Comparison of ENCODE assay signal across 8 cellular contexts in genomic region chr19:5827342-5827890, GRCh38. TPM values are rescaled to one million over a fixed set of nuclear protein-coding genes. Genes with fewer than 3 reads are reported as not detected.
DNase-seq lines count a peak whose midpoint lies in the region; ATAC-seq, FAIRE-seq and TF ChIP-seq lines count a peak whose summit lies in the region.

No MANE protein-coding gene starts in this region.

- no peak for ATAC-seq in GM21576 (IDR thresholded peaks at IDR 0.05; ENCODE audit: unreplicated experiment)

- no TSS peak for BruUV-seq in Caco-2 (replicated peaks; lab: Mats Ljungman, UMichigan)
- no TSS peak for BruUV-seq in OCI-LY7 (replicated peaks; lab: Mats Ljungman, UMichigan)

- H3K27ac ChIP-seq in OCI-LY7 (ENCODE audit: low read depth, low read length, poor library complexity, severe bottlenecking) (peak overlapping the region; percentile 91), esophagus muscularis mucosa (replicated peaks in 1 of 4) (peak overlapping the region; percentile 89 to 95 (median 91))

- TF ChIP-seq EP300 in esophagus muscularis mucosa (IDR thresholded peaks at IDR 0.05), result no peak

- CTCF ChIA-PET in Caco-2 (lab: Charles Lee), result interaction anchor here (0.6 to 2.8 kb wide), 3 partner anchors 23 to 513 kb away, joined by 4 to 39 read pairs (median 18); partner anchors contain the start of genes NDUFA11 and VMAC
- CTCF ChIA-PET in OCI-LY7 (lab: Charles Lee; ENCODE audit: unreplicated experiment), result interaction anchor here (1.0 kb wide), 1 partner anchor 23 kb away, joined by 4 read pairs; no protein-coding TSS in a partner anchor

- H3K9me3 ChIP-seq in Caco-2 (no peaks in the 10 kb centered on the region), OCI-LY7 (ENCODE audit: low read length) (no peaks in the 10 kb centered on the region), esophagus muscularis mucosa (no peaks in the 10 kb centered on the region)

- FAIRE-seq in GM12891 (lab: Jason Lieb, UNC), result no peak

- H3K4me2 ChIP-seq in OCI-LY7 (ENCODE audit: low read length), result peak overlapping the region; percentile 95

- H4K20me1 ChIP-seq in OCI-LY7 (ENCODE audit: insufficient read depth, low read length), result no peaks in the 10 kb centered on the region

- H3K27ac Mint-ChIP-seq in Caco-2 (ENCODE audit: unreplicated experiment), result peak overlapping the region; percentile 67
- peak overlapping the region; percentile 44 for H3K27ac Mint-ChIP-seq in osteocyte (ENCODE audit: unreplicated experiment)

- intact Hi-C loops in Caco-2 (cut with micrococcal nuclease; ENCODE audit: unreplicated experiment), result loop anchor here (5.0 kb wide), 1 partner anchor 75 kb away; the partner anchor contains the start of genes NDUFA11 and VMAC
- intact Hi-C loops in OCI-LY7 (cut with micrococcal nuclease; ENCODE audit: unreplicated experiment), result no loop called here
- intact Hi-C loops in esophagus muscularis mucosa (cut with DNase I), result loop anchor here (5.0 kb wide), 1 partner anchor 65 kb away; no protein-coding TSS in a partner anchor

- H3K4me3 Mint-ChIP-seq in Caco-2 (ENCODE audit: unreplicated experiment), result peak overlapping the region; percentile 88
- H3K4me3 Mint-ChIP-seq in osteocyte (ENCODE audit: unreplicated experiment), result peak overlapping the region; percentile 78

- H3K9me3 Mint-ChIP-seq in Caco-2 (ENCODE audit: unreplicated experiment) (no peaks in the 10 kb centered on the region), osteocyte (ENCODE audit: unreplicated experiment) (no peaks in the 10 kb centered on the region)

- H3K27me3 Mint-ChIP-seq in Caco-2 (ENCODE audit: insufficient read depth, unreplicated experiment) (no peaks in the 10 kb centered on the region), osteocyte (ENCODE audit: unreplicated experiment) (no peaks in the 10 kb centered on the region)

- H3K9me2 ChIP-seq in OCI-LY7 (ENCODE audit: insufficient read depth, low read length), result no peaks in the 10 kb centered on the region

- TF ChIP-seq CTCF in Caco-2 (IDR thresholded peaks at IDR 0.05; ENCODE audit: insufficient read depth in 1 of 2, low read depth in 1 of 2, low read length in 1 of 2, severe bottlenecking in 1 of 2, unreplicated experiment in 1 of 2) (no peak), OCI-LY7 (conservative IDR thresholded peaks at IDR 0.05; ENCODE audit: low read length) (no peak), esophagus muscularis mucosa (IDR thresholded peaks at IDR 0.05) (no peak), osteocyte (IDR thresholded peaks at IDR 0.05) (no peak)

- H3K36me3 ChIP-seq in Caco-2 (ENCODE audit: control insufficient read depth, insufficient read depth, low read length) (no peaks in the 10 kb centered on the region), OCI-LY7 (ENCODE audit: insufficient read depth, low read length) (no peaks in the 10 kb centered on the region), esophagus muscularis mucosa (no peaks in the 10 kb centered on the region)

- no peaks in the 10 kb centered on the region for H3K79me2 ChIP-seq in OCI-LY7 (ENCODE audit: insufficient read depth, low read depth, low read length)

- H3K27me3 ChIP-seq in Caco-2 (replicated peaks; ENCODE audit: control insufficient read depth, insufficient read depth, low read length) (no peaks in the 10 kb centered on the region), esophagus muscularis mucosa (peaks cover 0 to 39% (median 1%) of the 10 kb centered on the region in 4 donors)

- H3K4me3 ChIP-seq in Caco-2 (ENCODE audit: low read depth, low read length), result peak overlapping the region; percentile 88
- H3K4me3 ChIP-seq in OCI-LY7 (ENCODE audit: low read depth, low read length, poor library complexity, severe bottlenecking), result peak overlapping the region; percentile 72
- peak overlapping the region; percentile 52 to 68 (median 54) for H3K4me3 ChIP-seq in esophagus muscularis mucosa

- peak overlapping the region; percentile 1; the same call in 1 of the 2 replicates for H2AFZ ChIP-seq in OCI-LY7 (ENCODE audit: low read length)

- H3K4me1 ChIP-seq in Caco-2 (peaks cover 5% of the 10 kb centered on the region; the same call in 1 of the 2 replicates), OCI-LY7 (ENCODE audit: insufficient read depth, low read length, poor library complexity, severe bottlenecking) (peaks cover 37% of the 10 kb centered on the region), esophagus muscularis mucosa (peaks cover 21 to 51% (median 39%) of the 10 kb centered on the region in 4 donors)

- DNase-seq in Caco-2 (no peak), OCI-LY7 (ENCODE audit: low spot score) (no peak), esophagus muscularis mucosa (ENCODE audit: extremely low spot score) (no peak), osteocyte (ENCODE audit: extremely low spot score, unreplicated experiment) (no peak), GM12891 (ENCODE audit: insufficient read length, low spot score) (no peak), MV-4-11 (lab: John Stamatoyannopoulos, UW) (no peak)
- DNase-seq in stimulated activated CD4-positive, alpha-beta T cell treated with anti-CD3 and anti-CD28 coated beads, Interleukin-12 subunit alpha, Interleukin-12 subunit beta, amount 100 ng/mL, for 4 hours, result no peak

- TF ChIP-seq POLR2A in esophagus muscularis mucosa (IDR thresholded peaks at IDR 0.05; ENCODE audit: low read depth), result no peak
- no peak for TF ChIP-seq POLR2A in GM12891 (IDR thresholded peaks at IDR 0.05; ENCODE audit: low read depth, low read length)

- H3K4me1 Mint-ChIP-seq in Caco-2 (ENCODE audit: low read depth, unreplicated experiment) (peaks cover 7% of the 10 kb centered on the region), osteocyte (ENCODE audit: unreplicated experiment) (peaks cover 8% of the 10 kb centered on the region)

- peaks cover 12% of the 10 kb centered on the region for H3K36me3 Mint-ChIP-seq in Caco-2 (ENCODE audit: insufficient read depth, unreplicated experiment)
- H3K36me3 Mint-ChIP-seq in osteocyte (ENCODE audit: unreplicated experiment), result no peaks in the 10 kb centered on the region

- WGBS in esophagus muscularis mucosa, result 46% methylated on average over 13 of the region's 37 CpGs

- POLR2A ChIA-PET in Caco-2 (lab: Charles Lee), result interaction anchor here (0.5 to 1.5 kb wide), 7 partner anchors 13 to 391 kb away, joined by 3 to 27 read pairs (median 5); partner anchors contain the start of genes CATSPERD, LONP1, NDUFA11 and VMAC
- POLR2A ChIA-PET in OCI-LY7 (lab: Charles Lee), result interaction anchor here (0.8 to 2.3 kb wide), 4 partner anchors 19 to 151 kb away, joined by 3 to 11 read pairs (median 3); partner anchors contain the start of gene RANBP3

TF ChIP-seq in GM12891, 5 proteins besides CTCF, POLR2A, EP300 and RAD21:
- TF ChIP-seq POU2F2 (IDR thresholded peaks at IDR 0.05; ENCODE audit: low read depth, low read length) (no peak), POLR2AphosphoS5 (IDR thresholded peaks at IDR 0.05; ENCODE audit: low read depth, low read length) (no peak), TAF1 (IDR thresholded peaks at IDR 0.05; ENCODE audit: low read depth, low read length) (no peak), SPI1 (IDR thresholded peaks at IDR 0.05; ENCODE audit: low read depth, low read length) (no peak), PAX5 (IDR thresholded peaks at IDR 0.05; ENCODE audit: insufficient read depth, low read length, severe bottlenecking) (no peak)

RNA-seq across cellular contexts. Expression of gene FUT6, which starts 12.1 kb away (rescaled TPM):
- total RNA-seq in Caco-2 (2022) (not detected in 2 replicates), OCI-LY7 (2022) (not detected in 2 replicates), esophagus muscularis mucosa (under 1 TPM in 1 of 4 donors, not detected in 3; 0.17 TPM), osteocyte (not detected in 2 replicates)
- not detected in 2 replicates for total RNA-seq in OCI-LY7 (2014; rRNA removed; shearing (Covaris generic))
- polyA plus RNA-seq in GM12891 (2012; ENCODE audit: low read depth, missing spikeins), result not detected

RNA-seq across cellular contexts. Expression of gene NRTN, which starts 22.5 kb away (rescaled TPM):
- 2.6 and 3.9 TPM in 2 replicates for total RNA-seq in Caco-2 (2022)
- total RNA-seq in OCI-LY7 (2014; rRNA removed; shearing (Covaris generic)), result 3.2 and 3.9 TPM in 2 replicates
- 0.49 and 1.0 TPM in 2 replicates for total RNA-seq in OCI-LY7 (2022)
- 10 to 100 TPM; 12.9 to 53.0 (median 29.5) TPM for total RNA-seq in esophagus muscularis mucosa
- 0.40 TPM in 1 of 2 replicates, not detected in the other for total RNA-seq in osteocyte
- 0.08 TPM for polyA plus RNA-seq in GM12891 (2012; ENCODE audit: low read depth, missing spikeins)

RNA-seq across cellular contexts. Expression of gene FUT3, which starts 23.8 kb away (rescaled TPM):
- total RNA-seq in Caco-2 (2022) (0.26 and 0.34 TPM in 2 replicates), OCI-LY7 (2022) (0.63 TPM in 1 of 2 replicates, not detected in the other), esophagus muscularis mucosa (under 1 TPM in 1 of 4 donors, not detected in 3; 0.57 TPM), osteocyte (not detected in 2 replicates)
- total RNA-seq in OCI-LY7 (2014; rRNA removed; shearing (Covaris generic)), result 0.47 and 0.98 TPM in 2 replicates
- 0.14 TPM for polyA plus RNA-seq in GM12891 (2012; ENCODE audit: low read depth, missing spikeins)

RNA-seq across cellular contexts. Expression of gene DUS3L, which starts 36.5 kb away (rescaled TPM):
- total RNA-seq in Caco-2 (2022), result 73.3 and 75.4 TPM in 2 replicates
- total RNA-seq in OCI-LY7 (2014; rRNA removed; shearing (Covaris generic)), result 55.8 and 63.7 TPM in 2 replicates
- total RNA-seq in OCI-LY7 (2022), result 59.6 and 76.9 TPM in 2 replicates
- 10 to 100 TPM; 20.3 to 34.1 (median 27.3) TPM for total RNA-seq in esophagus muscularis mucosa
- 29.0 and 30.9 TPM in 2 replicates for total RNA-seq in osteocyte
- polyA plus RNA-seq in GM12891 (2012; ENCODE audit: low read depth, missing spikeins), result 7.6 TPM

RNA-seq across cellular contexts. Expression of gene PRR22, which starts 42.9 kb away (rescaled TPM):
- 7.1 TPM in 2 replicates for total RNA-seq in Caco-2 (2022)
- 4.9 and 6.1 TPM in 2 replicates for total RNA-seq in OCI-LY7 (2014; rRNA removed; shearing (Covaris generic))
- 10.5 and 10.6 TPM in 2 replicates for total RNA-seq in OCI-LY7 (2022)
- total RNA-seq in esophagus muscularis mucosa, result 1 to 10 TPM in 2 of 4 donors, under 1 TPM in 2; 0.19 to 1.2 (median 1.0) TPM
- total RNA-seq in osteocyte, result 2.0 and 3.1 TPM in 2 replicates
- polyA plus RNA-seq in GM12891 (2012; ENCODE audit: low read depth, missing spikeins), result 1.0 TPM
